11 cellular contexts compared by ENCODE assay signal in genomic region chr9:92738661-92739081, GRCh38. TPM values are rescaled to one million over a fixed set of nuclear protein-coding genes. Genes with fewer than 3 reads are reported as not detected.
DNase-seq lines count a peak whose midpoint lies in the region; ATAC-seq and TF ChIP-seq lines count a peak whose summit lies in the region.
"Had no signal": no experiment of that assay in that cellular context is flagged by ENCODE, and none has a peak within 500 bp of the region (broad histone marks: within the 10 kb centered on the region; RNA-seq: fewer than 3 reads in every experiment).

No MANE protein-coding gene starts in this region.

- no peak for DNase-seq in CD8-positive, alpha-beta memory T cell
- peak in 1 of 4 donors; percentile 34 for DNase-seq in body of pancreas
- DNase-seq in left ventricle myocardium inferior = no peak
- no peak for DNase-seq in WERI-Rb-1
- no peak for DNase-seq in NCI-H146 (lab: John Stamatoyannopoulos, UW)
- DNase-seq: DMS 273 treated with DMSO at 0.1 percent for 48 hours, NCI-H82, T-helper 1 cell had no signal

- H3K9me3 ChIP-seq in CD8-positive, alpha-beta memory T cell (ENCODE audit: low read length) = no peaks in the 10 kb centered on the region
- H3K9me3 ChIP-seq in body of pancreas (no peaks in the 10 kb centered on the region), left ventricle myocardium inferior (replicated peaks) (no peaks in the 10 kb centered on the region), skeletal muscle tissue (ENCODE audit: control insufficient read depth in 3 of 3, low read length in 3 of 3) (no peaks in the 10 kb centered on the region), WERI-Rb-1 (ENCODE audit: severe bottlenecking) (no peaks in the 10 kb centered on the region)

- no peak for TF ChIP-seq POLR2A in body of pancreas (IDR thresholded peaks at IDR 0.05)

- H3K27ac ChIP-seq in CD8-positive, alpha-beta memory T cell (ENCODE audit: low read depth, low read length) = no peak overlapping the region
- peak overlapping the region in 1 of 4 donors; percentile 33 for H3K27ac ChIP-seq in body of pancreas
- peak overlapping the region; percentile 80 for H3K27ac ChIP-seq in left ventricle myocardium inferior (replicated peaks)
- H3K27ac ChIP-seq in skeletal muscle tissue (ENCODE audit: low read depth, low read length) = peak overlapping the region; percentile 26
- H3K27ac ChIP-seq in WERI-Rb-1 = no peak overlapping the region

- no peak for TF ChIP-seq CTCF in body of pancreas (IDR thresholded peaks at IDR 0.05)
- TF ChIP-seq CTCF in left ventricle myocardium inferior (IDR thresholded peaks at IDR 0.05; ENCODE audit: borderline replicate concordance) = no peak
- TF ChIP-seq CTCF in WERI-Rb-1 (IDR thresholded peaks at IDR 0.05; ENCODE audit: low read depth, low read length) = no peak

- H3K4me1 Mint-ChIP-seq in CD8-positive, alpha-beta memory T cell = peaks cover 70 to 88% (median 84%) of the 10 kb centered on the region in 3 donors

- peak overlapping the region in 1 of 7 donors; percentile 42 for H3K4me3 Mint-ChIP-seq in CD8-positive, alpha-beta memory T cell

- WGBS in body of pancreas, 2 donors = 80% methylated on average over 5 of the region's 5 CpGs; no CpG with 5 or more reads in 1 of the 2 donors

- peaks cover 41% of the 10 kb centered on the region for H3K4me1 ChIP-seq in CD8-positive, alpha-beta memory T cell (ENCODE audit: insufficient read depth, low read length)
- H3K4me1 ChIP-seq in body of pancreas = peaks cover 37% of the 10 kb centered on the region
- peaks cover 88% of the 10 kb centered on the region for H3K4me1 ChIP-seq in left ventricle myocardium inferior
- H3K4me1 ChIP-seq in skeletal muscle tissue (ENCODE audit: control insufficient read depth in 3 of 3, insufficient read depth in 3 of 3, low read length in 3 of 3) = peaks cover 43 to 63% (median 46%) of the 10 kb centered on the region in 3 donors

- peak; percentile 62 for ATAC-seq in body of pancreas
- ATAC-seq in GM21786 (IDR thresholded peaks at IDR 0.05; ENCODE audit: unreplicated experiment) = no peak
- ATAC-seq in GM18502 (IDR thresholded peaks at IDR 0.05; ENCODE audit: poor library complexity, unreplicated experiment) = no peak

- no peaks in the 10 kb centered on the region for H3K36me3 ChIP-seq in CD8-positive, alpha-beta memory T cell (ENCODE audit: insufficient read depth, low read length)
- H3K36me3 ChIP-seq in body of pancreas (replicated peaks in 1 of 2; ENCODE audit: insufficient read depth in 1 of 2, low read depth in 2 of 2) (no peaks in the 10 kb centered on the region), left ventricle myocardium inferior (no peaks in the 10 kb centered on the region), skeletal muscle tissue (ENCODE audit: control insufficient read depth in 3 of 3, insufficient read depth in 3 of 3, low read length in 3 of 3) (no peaks in the 10 kb centered on the region), WERI-Rb-1 (no peaks in the 10 kb centered on the region)

- peak overlapping the region in 1 of 3 donors; percentile 40 for H3K9ac ChIP-seq in skeletal muscle tissue (ENCODE audit: low read depth in 1 of 3, low read length in 3 of 3)

- CTCF ChIA-PET in CD8-positive, alpha-beta memory T cell (lab: Charles Lee) = no interaction called here

- H3K9me3 Mint-ChIP-seq in CD8-positive, alpha-beta memory T cell = no peaks in the 10 kb centered on the region

- no peaks in the 10 kb centered on the region for H3K27me3 ChIP-seq in CD8-positive, alpha-beta memory T cell (ENCODE audit: insufficient read depth, low read length, poor library complexity, severe bottlenecking)
- no peaks in the 10 kb centered on the region for H3K27me3 ChIP-seq in body of pancreas
- H3K27me3 ChIP-seq in left ventricle myocardium inferior (ENCODE audit: low read depth) = no peaks in the 10 kb centered on the region
- H3K27me3 ChIP-seq in skeletal muscle tissue (ENCODE audit: control insufficient read depth in 3 of 3, insufficient read depth in 3 of 3, low read length in 3 of 3) = no peaks in the 10 kb centered on the region
- H3K27me3 ChIP-seq in WERI-Rb-1 (ENCODE audit: insufficient read depth, low read depth, severe bottlenecking) = no peaks in the 10 kb centered on the region

- peak overlapping the region in 5 of 8 donors; percentile 17 to 91 (median 63) for H3K27ac Mint-ChIP-seq in CD8-positive, alpha-beta memory T cell

- no peaks in the 10 kb centered on the region for H3K27me3 Mint-ChIP-seq in CD8-positive, alpha-beta memory T cell

- POLR2A ChIA-PET in CD8-positive, alpha-beta memory T cell (lab: Charles Lee) = no interaction called here

- no peaks in the 10 kb centered on the region for H3K36me3 Mint-ChIP-seq in CD8-positive, alpha-beta memory T cell

- intact Hi-C loops in body of pancreas (cut with DNase I) = no loop called here
- intact Hi-C loops in left ventricle myocardium inferior (cut with micrococcal nuclease) = no loop called here

- no peak overlapping the region for H3K4me3 ChIP-seq in CD8-positive, alpha-beta memory T cell (ENCODE audit: low read length)
- H3K4me3 ChIP-seq in body of pancreas (no peak overlapping the region), left ventricle myocardium inferior (no peak overlapping the region), skeletal muscle tissue (ENCODE audit: low read length in 3 of 3) (no peak overlapping the region), WERI-Rb-1 (ENCODE audit: low read depth, low read length) (no peak overlapping the region)

RNA-seq across cellular contexts. Expression of gene BICD2, which starts 26.0 kb away (rescaled TPM):
- 10 to 100 TPM; 26.7 to 27.1 TPM for total RNA-seq in CD8-positive, alpha-beta memory T cell
- polyA plus RNA-seq in CD8-positive, alpha-beta memory T cell = 18.6 TPM
- total RNA-seq in body of pancreas (10 to 100 TPM; 16.1 to 16.8 TPM), left ventricle myocardium inferior (37.3 TPM), skeletal muscle tissue (29.2 TPM)

Comparison
In these comparisons a context has a peak if more than half of its experiments do, and no peak if none do; other contexts are left out.
1. H3K27ac ChIP-seq: peak in left ventricle myocardium inferior (single experiment) and skeletal muscle tissue (single experiment); none in CD8-positive, alpha-beta memory T cell (single experiment) and WERI-Rb-1 (single experiment).